10 cellular contexts compared by ENCODE assay signal in genomic region chr9:37943329-37944265, GRCh38. TPM values are rescaled to one million over a fixed set of nuclear protein-coding genes. Genes with fewer than 3 reads are reported as not detected.
DNase-seq lines count a peak whose midpoint lies in the region; ATAC-seq and TF ChIP-seq lines count a peak whose summit lies in the region.
"Had no signal": no experiment of that assay in that cellular context is flagged by ENCODE, and none has a peak within 500 bp of the region (broad histone marks: within the 10 kb centered on the region; RNA-seq: fewer than 3 reads in every experiment).

No MANE protein-coding gene starts in this region.

- H2AFZ ChIP-seq in neuronal stem cell (ENCODE audit: low read length): no peak overlapping the region

- H3K4me3 ChIP-seq in AG10803 (ENCODE audit: low read length): no peak overlapping the region
- no peak overlapping the region for H3K4me3 ChIP-seq in fibroblast of pulmonary artery (replicated peaks; ENCODE audit: low read depth, low read length)
- H3K4me3 ChIP-seq in neuronal stem cell (ENCODE audit: low read length in 2 of 2): no peak overlapping the region

- no peak for TF ChIP-seq CTCF in AG10803 (conservative IDR thresholded peaks at IDR 0.05; ENCODE audit: low read length)
- no peak for TF ChIP-seq CTCF in fibroblast of pulmonary artery (IDR thresholded peaks at IDR 0.05; ENCODE audit: low read length, missing control alignments)

- H3K79me1 ChIP-seq in neuronal stem cell (ENCODE audit: low read depth, low read length): no peaks in the 10 kb centered on the region

- H3K9ac ChIP-seq in neuronal stem cell (ENCODE audit: low read depth, low read length, poor library complexity): no peak overlapping the region

- H3K9me3 ChIP-seq in neuronal stem cell (replicated peaks in 1 of 2; ENCODE audit: control insufficient read depth in 2 of 2, insufficient read depth in 1 of 2, low read depth in 1 of 2, low read length in 2 of 2): no peaks in the 10 kb centered on the region

- no peak overlapping the region for H4K8ac ChIP-seq in neuronal stem cell (ENCODE audit: low read depth, low read length)

- DNase-seq in AG10803 (ENCODE audit: low read depth) (peak; percentile 95), RPMI7951 (ENCODE audit: low read depth) (peak; percentile 98), fibroblast of pulmonary artery (ENCODE audit: low read depth) (peak; percentile 91), neuronal stem cell (ENCODE audit: low spot score) (no peak), NCI-H187 treated with DMSO at 0.1 percent for 48 hours (lab: John Stamatoyannopoulos, UW) (no peak), NCI-H1436 treated with DMSO at 0.1 percent for 48 hours (lab: John Stamatoyannopoulos, UW) (no peak)
- DNase-seq: WERI-Rb-1 had no signal

- H4K91ac ChIP-seq in neuronal stem cell (ENCODE audit: low read depth, low read length, poor library complexity): no peak overlapping the region

- H3K18ac ChIP-seq in neuronal stem cell (ENCODE audit: low read length): peak overlapping the region; percentile 77

- ATAC-seq in GM21390 (IDR thresholded peaks at IDR 0.05; ENCODE audit: unreplicated experiment): no peak
- no peak for ATAC-seq in stimulated activated memory B cell treated with anti-CD40 and anti-IgM and Interleukin-4, amounts not matched to agents 10 μg/mL and 1 μg/mL and 100 μg/mL, for 72 hours

- no peak overlapping the region for H3K4me3 Mint-ChIP-seq in stimulated activated memory B cell treated with anti-CD40 and anti-IgM and Interleukin-4, amounts not matched to agents 10 μg/mL and 1 μg/mL and 100 μg/mL, for 72 hours
- H3K4me3 Mint-ChIP-seq: dendritic cell treated with granulocyte-macrophage colony-stimulating factor and Interleukin-4, amounts not matched to agents 40 ng/mL and 50 ng/mL, for 4 days had no signal

- H3K36me3 Mint-ChIP-seq in stimulated activated memory B cell treated with anti-CD40 and anti-IgM and Interleukin-4, amounts not matched to agents 10 μg/mL and 1 μg/mL and 100 μg/mL, for 72 hours: peaks cover 6% of the 10 kb centered on the region

- no peak overlapping the region for H2BK15ac ChIP-seq in neuronal stem cell (ENCODE audit: low read length)

- H3K4ac ChIP-seq in neuronal stem cell (ENCODE audit: low read length): no peak overlapping the region

- no peak overlapping the region for H3K27ac Mint-ChIP-seq in stimulated activated memory B cell treated with anti-CD40 and anti-IgM and Interleukin-4, amounts not matched to agents 10 μg/mL and 1 μg/mL and 100 μg/mL, for 72 hours
- H3K27ac Mint-ChIP-seq: dendritic cell treated with granulocyte-macrophage colony-stimulating factor and Interleukin-4, amounts not matched to agents 40 ng/mL and 50 ng/mL, for 4 days had no signal

- WGBS in neuronal stem cell (ENCODE audit: extremely low coverage in 2 of 2, insufficient read length in 2 of 2, insufficient replicate concordance in 1 of 2), 2 donors: no CpG with 5 or more reads among the region's 12 CpGs

- H3K27me3 Mint-ChIP-seq in stimulated activated memory B cell treated with anti-CD40 and anti-IgM and Interleukin-4, amounts not matched to agents 10 μg/mL and 1 μg/mL and 100 μg/mL, for 72 hours: peaks cover 36% of the 10 kb centered on the region
- H3K27me3 Mint-ChIP-seq: dendritic cell treated with granulocyte-macrophage colony-stimulating factor and Interleukin-4, amounts not matched to agents 40 ng/mL and 50 ng/mL, for 4 days had no signal

- no peaks in the 10 kb centered on the region for H3K36me3 ChIP-seq in neuronal stem cell (replicated peaks in 1 of 2; ENCODE audit: control insufficient read depth in 2 of 2, insufficient read depth in 2 of 2, low read length in 2 of 2)

- H3K27me3 ChIP-seq in neuronal stem cell (ENCODE audit: control insufficient read depth in 3 of 3, insufficient read depth in 3 of 3, low read depth in 1 of 3, low read length in 3 of 3): no peaks in the 10 kb centered on the region

- H3K14ac ChIP-seq in neuronal stem cell (ENCODE audit: low read length): peak overlapping the region; percentile 27

- H3K9me3 Mint-ChIP-seq in stimulated activated memory B cell treated with anti-CD40 and anti-IgM and Interleukin-4, amounts not matched to agents 10 μg/mL and 1 μg/mL and 100 μg/mL, for 72 hours: no peaks in the 10 kb centered on the region
- H3K9me3 Mint-ChIP-seq: dendritic cell treated with granulocyte-macrophage colony-stimulating factor and Interleukin-4, amounts not matched to agents 40 ng/mL and 50 ng/mL, for 4 days had no signal

- H2AK5ac ChIP-seq in neuronal stem cell (ENCODE audit: low read depth, low read length): peak overlapping the region; percentile 85

- H2BK5ac ChIP-seq in neuronal stem cell (ENCODE audit: low read length): no peak overlapping the region

- H3K23ac ChIP-seq in neuronal stem cell (ENCODE audit: low read depth, low read length, poor library complexity): no peak overlapping the region

- peak overlapping the region; percentile 47 for H2BK120ac ChIP-seq in neuronal stem cell (ENCODE audit: low read depth, low read length)

- peaks cover under 1 to 28% of the 10 kb centered on the region in 2 donors for H3K4me1 ChIP-seq in neuronal stem cell (ENCODE audit: control insufficient read depth in 2 of 2, insufficient read depth in 1 of 2, low read depth in 1 of 2, low read length in 2 of 2)

- H3K4me1 Mint-ChIP-seq in stimulated activated memory B cell treated with anti-CD40 and anti-IgM and Interleukin-4, amounts not matched to agents 10 μg/mL and 1 μg/mL and 100 μg/mL, for 72 hours: no peaks in the 10 kb centered on the region

- no peak overlapping the region for H3K27ac ChIP-seq in neuronal stem cell (replicated peaks; ENCODE audit: low read length)
- H3K27ac ChIP-seq: WERI-Rb-1 had no signal

- H2BK12ac ChIP-seq in neuronal stem cell (ENCODE audit: low read length): no peak overlapping the region

- H3K4me2 ChIP-seq in neuronal stem cell (ENCODE audit: insufficient read depth, low read length, poor library complexity, severe bottlenecking): no peak overlapping the region

RNA-seq across cellular contexts. Expression of gene SLC25A51, which starts 39.7 kb away (rescaled TPM):
- total RNA-seq in RPMI7951 (2014; rRNA removed; shearing (Covaris generic)): 47.2 and 55.5 TPM in 2 replicates
- polyA plus RNA-seq in neuronal stem cell (2013, experiment 1 of 2): 16.4 TPM
- 16.6 TPM for polyA plus RNA-seq in neuronal stem cell (2013, experiment 2 of 2)

Comparison
In these comparisons a context has a peak if more than half of its experiments do, and no peak if none do; other contexts are left out.
1. DNase-seq: peak in AG10803 (single experiment), RPMI7951 (single experiment) and fibroblast of pulmonary artery (single experiment); none in neuronal stem cell (single experiment), NCI-H187 treated with DMSO at 0.1 percent for 48 hours (single experiment) and NCI-H1436 treated with DMSO at 0.1 percent for 48 hours (single experiment).